ENCODE assay signal across 21 cellular contexts in the genomic region with DNA sequence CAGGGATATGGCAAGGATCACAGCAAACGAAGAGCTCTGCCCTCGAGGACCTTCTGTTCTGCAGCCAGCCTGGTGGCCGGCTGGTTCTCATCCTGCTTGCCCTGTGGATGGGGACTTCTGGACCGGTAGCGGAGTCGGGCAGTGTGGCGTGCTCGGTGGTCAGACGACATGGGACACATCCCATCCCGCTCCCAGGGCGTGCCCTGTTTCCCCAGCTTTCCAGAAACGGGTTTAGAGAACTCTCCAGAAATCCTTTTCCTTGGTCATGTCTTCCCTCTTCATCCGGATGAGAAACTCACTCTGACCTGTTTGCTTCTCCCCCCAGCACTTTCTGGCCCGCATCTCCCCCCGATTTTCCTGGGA.
"Had no signal": no experiment of that assay in that cellular context is flagged by ENCODE, and none has a peak within 500 bp of the region (broad histone marks: within the 10 kb centered on the region; RNA-seq: fewer than 3 reads in every experiment).

No MANE protein-coding gene starts in this region.

- H3K36me3 ChIP-seq: esophagus squamous epithelium, gastroesophageal sphincter, heart right ventricle, sigmoid colon had no signal

- H3K4me2 ChIP-seq: smooth muscle cell had no signal

- H3K4me1 Mint-ChIP-seq: brain, mesothelial cell of epicardium, nephron had no signal

- H3K4me3 ChIP-seq: esophagus squamous epithelium, gastroesophageal sphincter, heart right ventricle, sigmoid colon, smooth muscle cell had no signal

- H3K36me3 Mint-ChIP-seq: activated naive CD4-positive, alpha-beta T cell treated with anti-CD3 and anti-CD28 coated beads, Interleukin-2, amount 50 U/mL, for 72 hours; brain; mesothelial cell of epicardium had no signal

- H3K27ac Mint-ChIP-seq: activated CD8-positive, alpha-beta T cell treated with anti-CD3 and anti-CD28 coated beads, Interleukin-2, amount 10 ng/mL, durations not matched to agents 7 days and 5 days; activated naive CD4-positive, alpha-beta T cell treated with anti-CD3 and anti-CD28 coated beads, Interleukin-2, amount 50 U/mL, for 72 hours; activated T-helper 17 cell treated with anti-CD3 and anti-CD28 coated beads, Interleukin-2, amount 50 U/mL, for 72 hours; brain; mesothelial cell of epicardium; nephron had no signal

- H3K9me3 Mint-ChIP-seq: activated naive CD4-positive, alpha-beta T cell treated with anti-CD3 and anti-CD28 coated beads, Interleukin-2, amount 50 U/mL, for 72 hours; activated T-helper 17 cell treated with anti-CD3 and anti-CD28 coated beads, Interleukin-2, amount 50 U/mL, for 72 hours; brain; mesothelial cell of epicardium; nephron had no signal

- H3K9me3 ChIP-seq: esophagus squamous epithelium, gastroesophageal sphincter, heart right ventricle, sigmoid colon had no signal

- H3K4me3 Mint-ChIP-seq: activated CD8-positive, alpha-beta T cell treated with anti-CD3 and anti-CD28 coated beads, Interleukin-2, amount 10 ng/mL, durations not matched to agents 7 days and 5 days; activated T-helper 17 cell treated with anti-CD3 and anti-CD28 coated beads, Interleukin-2, amount 50 U/mL, for 72 hours; brain; mesothelial cell of epicardium; nephron had no signal

- H3K27me3 ChIP-seq: gastroesophageal sphincter, heart right ventricle, sigmoid colon had no signal

- H3K4me1 ChIP-seq: gastroesophageal sphincter, sigmoid colon had no signal

- H3K27me3 Mint-ChIP-seq: activated T-helper 17 cell treated with anti-CD3 and anti-CD28 coated beads, Interleukin-2, amount 50 U/mL, for 72 hours; brain had no signal

- FAIRE-seq: keratinocyte had no signal

- DNase-seq: activated CD4-positive, alpha-beta T cell treated with anti-CD3 and anti-CD28 coated beads for 1 hour; activated CD4-positive, alpha-beta T cell treated with anti-CD3 and anti-CD28 coated beads, Interleukin-2, amount 50 U/mL, for 1 hour; activated CD8-positive, alpha-beta T cell treated with anti-CD3 and anti-CD28 coated beads, Interleukin-2, amount 10 ng/mL, durations not matched to agents 7 days and 5 days; activated T-cell treated with anti-CD3 and anti-CD28 coated beads, Interleukin-2, amount 50 U/mL, for 1 hour; caudate nucleus; esophagus squamous epithelium; heart right ventricle; nucleus accumbens; sigmoid colon; stimulated activated CD4-positive, alpha-beta T cell treated with anti-CD3 and anti-CD28 coated beads, Interleukin-4, amount 100 ng/mL, for 24 hours; stimulated activated naive CD4-positive, alpha-beta T cell treated with Interleukin-2 at 50 U/mL for 16 hours; T-helper 1 cell; T-helper 9 cell had no signal

- H3K27ac ChIP-seq: esophagus squamous epithelium, gastroesophageal sphincter, heart right ventricle, sigmoid colon had no signal

- ATAC-seq: activated CD8-positive, alpha-beta T cell treated with anti-CD3 and anti-CD28 coated beads, Interleukin-2, amount 10 ng/mL, durations not matched to agents 7 days and 5 days; activated naive CD4-positive, alpha-beta T cell treated with anti-CD3 and anti-CD28 coated beads, Interleukin-2, amount 50 U/mL, for 72 hours; activated T-helper 17 cell treated with anti-CD3 and anti-CD28 coated beads, Interleukin-2, amount 50 U/mL, for 72 hours; gastroesophageal sphincter had no signal
